ENCODE assay signal across 11 cellular contexts in the genomic region with DNA sequence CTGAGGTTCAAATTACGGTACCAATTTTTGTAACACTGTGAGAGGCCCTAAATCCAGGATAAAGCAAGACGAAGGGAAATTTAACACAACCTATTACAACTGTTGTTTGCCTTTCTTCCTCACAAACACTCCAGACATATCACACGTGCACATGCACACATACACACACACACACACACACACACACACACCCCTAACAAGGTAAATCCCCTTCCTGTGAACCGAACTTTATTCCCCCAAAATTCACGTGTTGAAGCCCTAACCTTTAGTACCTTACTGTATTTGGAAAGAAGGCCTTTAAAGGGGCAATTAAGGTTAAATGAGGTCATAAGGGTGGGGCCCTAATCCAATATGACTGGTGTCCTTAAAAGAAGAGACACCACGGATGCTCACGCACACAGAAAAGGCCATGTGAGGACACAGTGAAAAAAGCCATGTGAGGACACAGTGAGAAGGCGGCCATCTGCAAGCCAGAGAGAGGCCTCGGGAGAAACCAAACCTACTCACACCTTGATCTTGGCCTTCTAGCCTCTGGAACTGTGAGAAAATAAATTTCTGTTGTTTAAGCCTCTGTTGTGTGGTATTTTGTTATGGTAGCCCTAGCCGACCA. TPM values are rescaled to one million over a fixed set of nuclear protein-coding genes. Genes with fewer than 3 reads are reported as not detected.
DNase-seq lines count a peak whose midpoint lies in the region; ATAC-seq lines count a peak whose summit lies in the region.
"Had no signal": no experiment of that assay in that cellular context is flagged by ENCODE, and none has a peak within 500 bp of the region (broad histone marks: within the 10 kb centered on the region; RNA-seq: fewer than 3 reads in every experiment).

No MANE protein-coding gene starts in this region.

- POLR2A ChIA-PET in activated CD4-positive, alpha-beta memory T cell treated with anti-CD3 and anti-CD28 coated beads, Interleukin-2, amount 10 ng/mL, durations not matched to agents 7 days and 5 days (lab: Charles Lee) = no interaction called here

- no peak overlapping the region for H3K27ac Mint-ChIP-seq in stimulated activated naive CD8-positive, alpha-beta T cell treated with anti-CD3 and anti-CD28 coated beads, Interleukin-15, amount 100 ng/mL, for 72 hours
- H3K27ac Mint-ChIP-seq in effector memory CD8-positive, alpha-beta T cell = peak overlapping the region; percentile 89 to 94
- no peak overlapping the region for H3K27ac Mint-ChIP-seq in activated CD4-positive, alpha-beta memory T cell treated with anti-CD3 and anti-CD28 coated beads, Interleukin-2, amount 10 ng/mL, durations not matched to agents 7 days and 5 days

- ATAC-seq in stimulated activated naive CD8-positive, alpha-beta T cell treated with anti-CD3 and anti-CD28 coated beads, Interleukin-15, Interleukin-2, amounts not matched to agents 100 U/mL and 50 U/mL, for 24 hours = no peak
- ATAC-seq in stimulated activated naive CD8-positive, alpha-beta T cell treated with anti-CD3 and anti-CD28 coated beads, Interleukin-15, amount 100 ng/mL, for 72 hours = no peak
- no peak for ATAC-seq in effector memory CD8-positive, alpha-beta T cell (replicated peaks)
- ATAC-seq in GM21576 (IDR thresholded peaks at IDR 0.05; ENCODE audit: unreplicated experiment) = no peak
- ATAC-seq: esophagus mucosa had no signal

- H3K36me3 Mint-ChIP-seq in effector memory CD8-positive, alpha-beta T cell (ENCODE audit: insufficient read depth) = peaks cover 23% of the 10 kb centered on the region
- peaks cover 5% of the 10 kb centered on the region for H3K36me3 Mint-ChIP-seq in activated CD4-positive, alpha-beta memory T cell treated with anti-CD3 and anti-CD28 coated beads, Interleukin-2, amount 10 ng/mL, durations not matched to agents 7 days and 5 days (ENCODE audit: low read depth)

- CTCF ChIA-PET in activated CD4-positive, alpha-beta memory T cell treated with anti-CD3 and anti-CD28 coated beads, Interleukin-2, amount 10 ng/mL, durations not matched to agents 7 days and 5 days (lab: Charles Lee) = interaction anchor here (2.1 kb wide), 1 partner anchor 95 kb away, joined by 7 read pairs; the partner anchor contains the start of gene SAAL1

- H3K4me3 Mint-ChIP-seq in stimulated activated naive CD8-positive, alpha-beta T cell treated with anti-CD3 and anti-CD28 coated beads, Interleukin-15, amount 100 ng/mL, for 72 hours = no peak overlapping the region
- H3K4me3 Mint-ChIP-seq in effector memory CD8-positive, alpha-beta T cell = peak overlapping the region in 1 of 2 donors; percentile 89
- H3K4me3 Mint-ChIP-seq in activated CD4-positive, alpha-beta memory T cell treated with anti-CD3 and anti-CD28 coated beads, Interleukin-2, amount 10 ng/mL, durations not matched to agents 7 days and 5 days = no peak overlapping the region

- H3K4me1 Mint-ChIP-seq in stimulated activated naive CD8-positive, alpha-beta T cell treated with anti-CD3 and anti-CD28 coated beads, Interleukin-15, amount 100 ng/mL, for 72 hours = peaks cover 47% of the 10 kb centered on the region
- peaks cover 18 to 26% of the 10 kb centered on the region in 2 donors for H3K4me1 Mint-ChIP-seq in effector memory CD8-positive, alpha-beta T cell (ENCODE audit: low read depth in 2 of 2)
- H3K4me1 Mint-ChIP-seq in activated CD4-positive, alpha-beta memory T cell treated with anti-CD3 and anti-CD28 coated beads, Interleukin-2, amount 10 ng/mL, durations not matched to agents 7 days and 5 days = peaks cover 32% of the 10 kb centered on the region

- DNase-seq in stimulated activated naive CD8-positive, alpha-beta T cell treated with anti-CD3 and anti-CD28 coated beads, Interleukin-15, Interleukin-2, amounts not matched to agents 100 U/mL and 50 U/mL, for 24 hours = peak; percentile 5
- no peak for DNase-seq in stimulated activated naive CD8-positive, alpha-beta T cell treated with anti-CD3 and anti-CD28 coated beads, Interleukin-15, amount 100 ng/mL, for 72 hours
- peak; percentile 34 for DNase-seq in SW480 (ENCODE audit: low spot score)
- no peak for DNase-seq in effector memory CD8-positive, alpha-beta T cell
- no peak for DNase-seq in NCI-H1417 treated with DMSO at 0.1 percent for 48 hours (lab: John Stamatoyannopoulos, UW)
- DNase-seq in activated CD4-positive, alpha-beta memory T cell treated with anti-CD3 and anti-CD28 coated beads, Interleukin-2, amount 10 ng/mL, durations not matched to agents 7 days and 5 days = no peak
- no peak for DNase-seq in NCI-H187 (lab: John Stamatoyannopoulos, UW)
- DNase-seq: NCI-H1105; stimulated activated CD4-positive, alpha-beta T cell treated with anti-CD3 and anti-CD28 coated beads, Interleukin-15, amount 100 ng/mL, for 24 hours had no signal

- no peaks in the 10 kb centered on the region for H3K27me3 Mint-ChIP-seq in stimulated activated naive CD8-positive, alpha-beta T cell treated with anti-CD3 and anti-CD28 coated beads, Interleukin-15, amount 100 ng/mL, for 72 hours
- H3K27me3 Mint-ChIP-seq in effector memory CD8-positive, alpha-beta T cell = no peaks in the 10 kb centered on the region
- H3K27me3 Mint-ChIP-seq in activated CD4-positive, alpha-beta memory T cell treated with anti-CD3 and anti-CD28 coated beads, Interleukin-2, amount 10 ng/mL, durations not matched to agents 7 days and 5 days = no peaks in the 10 kb centered on the region

- H3K9me3 Mint-ChIP-seq in stimulated activated naive CD8-positive, alpha-beta T cell treated with anti-CD3 and anti-CD28 coated beads, Interleukin-15, amount 100 ng/mL, for 72 hours = no peaks in the 10 kb centered on the region
- H3K9me3 Mint-ChIP-seq in effector memory CD8-positive, alpha-beta T cell = peaks cover 4 to 7% of the 10 kb centered on the region in 2 donors
- no peaks in the 10 kb centered on the region for H3K9me3 Mint-ChIP-seq in activated CD4-positive, alpha-beta memory T cell treated with anti-CD3 and anti-CD28 coated beads, Interleukin-2, amount 10 ng/mL, durations not matched to agents 7 days and 5 days

RNA-seq across cellular contexts. Expression of gene SERGEF, which starts 1.8 kb away (rescaled TPM):
- total RNA-seq in activated CD4-positive, alpha-beta memory T cell treated with anti-CD3 and anti-CD28 coated beads, Interleukin-2, amount 10 ng/mL, durations not matched to agents 7 days and 5 days = 10 to 100 TPM; 33.9 to 34.2 TPM

RNA-seq across cellular contexts. Expression of gene TPH1, which starts 35.0 kb away (rescaled TPM):
- total RNA-seq in activated CD4-positive, alpha-beta memory T cell treated with anti-CD3 and anti-CD28 coated beads, Interleukin-2, amount 10 ng/mL, durations not matched to agents 7 days and 5 days = under 1 TPM; 0.15 to 0.18 TPM

Comparison
In these comparisons a context has a peak if more than half of its experiments do, and no peak if none do; other contexts are left out.
1. DNase-seq: peak in stimulated activated naive CD8-positive, alpha-beta T cell treated with anti-CD3 and anti-CD28 coated beads, Interleukin-15, Interleukin-2, amounts not matched to agents 100 U/mL and 50 U/mL, for 24 hours (single experiment) and SW480 (single experiment); none in stimulated activated naive CD8-positive, alpha-beta T cell treated with anti-CD3 and anti-CD28 coated beads, Interleukin-15, amount 100 ng/mL, for 72 hours (0 of 2), effector memory CD8-positive, alpha-beta T cell (0 of 3), NCI-H1417 treated with DMSO at 0.1 percent for 48 hours (single experiment), activated CD4-positive, alpha-beta memory T cell treated with anti-CD3 and anti-CD28 coated beads, Interleukin-2, amount 10 ng/mL, durations not matched to agents 7 days and 5 days (single experiment) and NCI-H187 (0 of 2).
2. H3K27ac Mint-ChIP-seq: peak in effector memory CD8-positive, alpha-beta T cell (2 of 2); none in stimulated activated naive CD8-positive, alpha-beta T cell treated with anti-CD3 and anti-CD28 coated beads, Interleukin-15, amount 100 ng/mL, for 72 hours (0 of 2) and activated CD4-positive, alpha-beta memory T cell treated with anti-CD3 and anti-CD28 coated beads, Interleukin-2, amount 10 ng/mL, durations not matched to agents 7 days and 5 days (single experiment).